Comparison of ENCODE assay signal across 1 cellular context in genomic region chr10:72272689-72273409, GRCh38.
A peak's percentile ranks its signal among the peaks of the same experiment; 100 is the strongest.
TF ChIP-seq lines count a peak whose summit lies in the region.

No MANE protein-coding gene starts in this region.

TF ChIP-seq in HepG2, 621 proteins besides CTCF, POLR2A, EP300 and RAD21 (continued from another document and continues in another):
- TF ChIP-seq NCOA1 (CRISPR knock-in tag; IDR thresholded peaks at IDR 0.05) (0 out of 2 replicates have a peak, but pooled peaks have one; percentile 53), SMARCE1 (IDR thresholded peaks at IDR 0.05; ENCODE audit: borderline replicate concordance) (no peak), ZBTB8A (CRISPR knock-in tag; IDR thresholded peaks at IDR 0.05; ENCODE audit: borderline replicate concordance, low read depth) (peak; percentile 89), GABPA (IDR thresholded peaks at IDR 0.05; ENCODE audit: low read depth, low read length) (no peak), GABPA (CRISPR knock-in tag; IDR thresholded peaks at IDR 0.05; ENCODE audit: low read depth) (peak; percentile 61), ZNF574 (CRISPR knock-in tag; IDR thresholded peaks at IDR 0.05) (peak; percentile 87), E2F2 (CRISPR knock-in tag; IDR thresholded peaks at IDR 0.05; ENCODE audit: borderline replicate concordance) (no peak), RXRA (CRISPR knock-in tag; IDR thresholded peaks at IDR 0.05) (peak; percentile 64; the same call in 1 of the 2 replicates), ZBTB7A (CRISPR knock-in tag; IDR thresholded peaks at IDR 0.05) (peak; percentile 77), TBP (CRISPR knock-in tag; IDR thresholded peaks at IDR 0.05) (no peak), STAG1 (CRISPR knock-in tag; IDR thresholded peaks at IDR 0.05) (no peak; the same call in 1 of the 2 replicates), KAT7 (CRISPR knock-in tag; IDR thresholded peaks at IDR 0.05; ENCODE audit: borderline replicate concordance) (peak; percentile 68; the same call in 1 of the 2 replicates), ZNF430 (CRISPR knock-in tag; IDR thresholded peaks at IDR 0.05) (peak; percentile 72; the same call in 1 of the 2 replicates), TRAFD1 (CRISPR knock-in tag; IDR thresholded peaks at IDR 0.05; ENCODE audit: borderline replicate concordance) (no peak), IKZF4 (CRISPR knock-in tag; IDR thresholded peaks at IDR 0.05; ENCODE audit: borderline replicate concordance, low read depth, not compliant biosample characterization) (peak; percentile 19), MXI1 (IDR thresholded peaks at IDR 0.05; ENCODE audit: borderline replicate concordance, low read depth, low read length) (peak; percentile 66; the same call in 1 of the 3 replicates), NFKBIZ (CRISPR knock-in tag; IDR thresholded peaks at IDR 0.05) (peak; percentile 80; the same call in 1 of the 2 replicates), ZNF724P (CRISPR knock-in tag; IDR thresholded peaks at IDR 0.05; ENCODE audit: borderline replicate concordance) (no peak), TIGD3 (CRISPR knock-in tag; IDR thresholded peaks at IDR 0.05; ENCODE audit: borderline replicate concordance) (no peak), TEF (CRISPR knock-in tag; IDR thresholded peaks at IDR 0.05) (peak; percentile 25; the same call in 1 of the 2 replicates), CREB1 (IDR thresholded peaks at IDR 0.05) (no peak), CREB1 (CRISPR knock-in tag; IDR thresholded peaks at IDR 0.05) (peak; percentile 52; the same call in 1 of the 2 replicates), FOSL2 (CRISPR knock-in tag; IDR thresholded peaks at IDR 0.05) (peak; percentile 79), ZNF354B (CRISPR knock-in tag; IDR thresholded peaks at IDR 0.05) (0 out of 2 replicates have a peak, but pooled peaks have one; percentile 80), MTA3 (CRISPR knock-in tag; IDR thresholded peaks at IDR 0.05) (no peak), ZNF687 (CRISPR knock-in tag; IDR thresholded peaks at IDR 0.05) (peak; percentile 85), ZNF713 (CRISPR knock-in tag; IDR thresholded peaks at IDR 0.05) (0 out of 2 replicates have a peak, but pooled peaks have one; percentile 28), SOX5 (CRISPR knock-in tag; IDR thresholded peaks at IDR 0.05; ENCODE audit: borderline replicate concordance) (peak; percentile 71; the same call in 1 of the 2 replicates), NONO (IDR thresholded peaks at IDR 0.05) (no peak), NONO (CRISPR knock-in tag; conservative IDR thresholded peaks at IDR 0.05) (peak; percentile 76), ATF5 (CRISPR knock-in tag; IDR thresholded peaks at IDR 0.05; ENCODE audit: low read depth) (no peak; the same call in 1 of the 2 replicates), ZNF672 (CRISPR knock-in tag; IDR thresholded peaks at IDR 0.05) (no peak)
- TF ChIP-seq, protein P1, sequence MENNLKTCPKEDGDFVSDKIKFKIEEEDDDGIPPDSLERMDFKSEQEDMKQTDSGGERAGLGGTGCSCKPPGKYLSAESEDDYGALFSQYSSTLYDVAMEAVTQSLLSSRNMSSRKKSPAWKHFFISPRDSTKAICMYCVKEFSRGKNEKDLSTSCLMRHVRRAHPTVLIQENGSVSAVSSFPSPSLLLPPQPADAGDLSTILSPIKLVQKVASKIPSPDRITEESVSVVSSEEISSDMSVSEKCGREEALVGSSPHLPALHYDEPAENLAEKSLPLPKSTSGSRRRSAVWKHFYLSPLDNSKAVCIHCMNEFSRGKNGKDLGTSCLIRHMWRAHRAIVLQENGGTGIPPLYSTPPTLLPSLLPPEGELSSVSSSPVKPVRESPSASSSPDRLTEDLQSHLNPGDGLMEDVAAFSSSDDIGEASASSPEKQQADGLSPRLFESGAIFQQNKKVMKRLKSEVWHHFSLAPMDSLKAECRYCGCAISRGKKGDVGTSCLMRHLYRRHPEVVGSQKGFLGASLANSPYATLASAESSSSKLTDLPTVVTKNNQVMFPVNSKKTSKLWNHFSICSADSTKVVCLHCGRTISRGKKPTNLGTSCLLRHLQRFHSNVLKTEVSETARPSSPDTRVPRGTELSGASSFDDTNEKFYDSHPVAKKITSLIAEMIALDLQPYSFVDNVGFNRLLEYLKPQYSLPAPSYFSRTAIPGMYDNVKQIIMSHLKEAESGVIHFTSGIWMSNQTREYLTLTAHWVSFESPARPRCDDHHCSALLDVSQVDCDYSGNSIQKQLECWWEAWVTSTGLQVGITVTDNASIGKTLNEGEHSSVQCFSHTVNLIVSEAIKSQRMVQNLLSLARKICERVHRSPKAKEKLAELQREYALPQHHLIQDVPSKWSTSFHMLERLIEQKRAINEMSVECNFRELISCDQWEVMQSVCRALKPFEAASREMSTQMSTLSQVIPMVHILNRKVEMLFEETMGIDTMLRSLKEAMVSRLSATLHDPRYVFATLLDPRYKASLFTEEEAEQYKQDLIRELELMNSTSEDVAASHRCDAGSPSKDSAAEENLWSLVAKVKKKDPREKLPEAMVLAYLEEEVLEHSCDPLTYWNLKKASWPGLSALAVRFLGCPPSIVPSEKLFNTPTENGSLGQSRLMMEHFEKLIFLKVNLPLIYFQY (CRISPR knock-in tag; IDR thresholded peaks at IDR 0.05; ENCODE audit: borderline replicate concordance), result peak; percentile 89
- TF ChIP-seq, protein P2, sequence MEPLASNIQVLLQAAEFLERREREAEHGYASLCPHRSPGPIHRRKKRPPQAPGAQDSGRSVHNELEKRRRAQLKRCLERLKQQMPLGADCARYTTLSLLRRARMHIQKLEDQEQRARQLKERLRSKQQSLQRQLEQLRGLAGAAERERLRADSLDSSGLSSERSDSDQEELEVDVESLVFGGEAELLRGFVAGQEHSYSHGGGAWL (CRISPR knock-in tag; IDR thresholded peaks at IDR 0.05), result peak; percentile 49; the same call in 1 of the 2 replicates
- TF ChIP-seq, protein P3, sequence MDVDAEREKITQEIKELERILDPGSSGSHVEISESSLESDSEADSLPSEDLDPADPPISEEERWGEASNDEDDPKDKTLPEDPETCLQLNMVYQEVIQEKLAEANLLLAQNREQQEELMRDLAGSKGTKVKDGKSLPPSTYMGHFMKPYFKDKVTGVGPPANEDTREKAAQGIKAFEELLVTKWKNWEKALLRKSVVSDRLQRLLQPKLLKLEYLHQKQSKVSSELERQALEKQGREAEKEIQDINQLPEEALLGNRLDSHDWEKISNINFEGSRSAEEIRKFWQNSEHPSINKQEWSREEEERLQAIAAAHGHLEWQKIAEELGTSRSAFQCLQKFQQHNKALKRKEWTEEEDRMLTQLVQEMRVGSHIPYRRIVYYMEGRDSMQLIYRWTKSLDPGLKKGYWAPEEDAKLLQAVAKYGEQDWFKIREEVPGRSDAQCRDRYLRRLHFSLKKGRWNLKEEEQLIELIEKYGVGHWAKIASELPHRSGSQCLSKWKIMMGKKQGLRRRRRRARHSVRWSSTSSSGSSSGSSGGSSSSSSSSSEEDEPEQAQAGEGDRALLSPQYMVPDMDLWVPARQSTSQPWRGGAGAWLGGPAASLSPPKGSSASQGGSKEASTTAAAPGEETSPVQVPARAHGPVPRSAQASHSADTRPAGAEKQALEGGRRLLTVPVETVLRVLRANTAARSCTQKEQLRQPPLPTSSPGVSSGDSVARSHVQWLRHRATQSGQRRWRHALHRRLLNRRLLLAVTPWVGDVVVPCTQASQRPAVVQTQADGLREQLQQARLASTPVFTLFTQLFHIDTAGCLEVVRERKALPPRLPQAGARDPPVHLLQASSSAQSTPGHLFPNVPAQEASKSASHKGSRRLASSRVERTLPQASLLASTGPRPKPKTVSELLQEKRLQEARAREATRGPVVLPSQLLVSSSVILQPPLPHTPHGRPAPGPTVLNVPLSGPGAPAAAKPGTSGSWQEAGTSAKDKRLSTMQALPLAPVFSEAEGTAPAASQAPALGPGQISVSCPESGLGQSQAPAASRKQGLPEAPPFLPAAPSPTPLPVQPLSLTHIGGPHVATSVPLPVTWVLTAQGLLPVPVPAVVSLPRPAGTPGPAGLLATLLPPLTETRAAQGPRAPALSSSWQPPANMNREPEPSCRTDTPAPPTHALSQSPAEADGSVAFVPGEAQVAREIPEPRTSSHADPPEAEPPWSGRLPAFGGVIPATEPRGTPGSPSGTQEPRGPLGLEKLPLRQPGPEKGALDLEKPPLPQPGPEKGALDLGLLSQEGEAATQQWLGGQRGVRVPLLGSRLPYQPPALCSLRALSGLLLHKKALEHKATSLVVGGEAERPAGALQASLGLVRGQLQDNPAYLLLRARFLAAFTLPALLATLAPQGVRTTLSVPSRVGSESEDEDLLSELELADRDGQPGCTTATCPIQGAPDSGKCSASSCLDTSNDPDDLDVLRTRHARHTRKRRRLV (CRISPR knock-in tag; IDR thresholded peaks at IDR 0.05), result peak; percentile 62; the same call in 1 of the 2 replicates
